In the genomic region with DNA sequence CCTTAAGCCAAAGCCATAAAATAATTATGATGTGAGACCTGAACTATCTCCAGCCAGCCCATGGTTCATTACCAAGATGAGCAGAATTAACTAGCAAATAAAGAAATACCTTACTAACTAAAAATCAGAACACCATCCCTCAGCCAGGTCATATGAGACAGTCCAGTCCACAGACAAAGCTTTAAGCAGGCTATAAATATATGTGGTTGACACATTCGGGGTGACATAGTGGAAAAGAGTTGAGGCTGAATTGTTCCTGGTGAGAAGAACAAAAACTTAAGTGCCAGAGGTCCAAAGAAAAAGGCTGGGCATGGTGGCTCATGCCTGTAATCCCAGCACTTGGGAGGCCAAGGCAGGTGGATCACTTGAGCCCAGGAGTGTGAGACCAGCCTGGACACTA, we compare ENCODE assay signal across 6 cellular contexts. TPM values are rescaled to one million over a fixed set of nuclear protein-coding genes. Genes with fewer than 3 reads are reported as not detected.
"Had no signal": no experiment of that assay in that cellular context is flagged by ENCODE, and none has a peak within 500 bp of the region (broad histone marks: within the 10 kb centered on the region; RNA-seq: fewer than 3 reads in every experiment).

No MANE protein-coding gene starts in this region.

- H3K4me2 ChIP-seq: GM23338 had no signal

- ATAC-seq: GM23338, K562 had no signal

- H3K4me3 ChIP-seq: GM23338, K562 had no signal

- H2AFZ ChIP-seq: GM23338 had no signal

- H3K27ac ChIP-seq: HL-60 had no signal

- DNase-seq: H9, HCEC 1CT, IMR-90 had no signal

RNA-seq across cellular contexts. Expression of a gene that starts 30.9 kb away (rescaled TPM):
- total RNA-seq: K562 had no signal
- polyA plus RNA-seq: K562 had no signal
